8 cellular contexts compared by ENCODE assay signal in genomic region chr16:28321700-28322411, GRCh38. TPM values are rescaled to one million over a fixed set of nuclear protein-coding genes. Genes with fewer than 3 reads are reported as not detected.
A peak's percentile ranks its signal among the peaks of the same experiment; 100 is the strongest.
DNase-seq lines count a peak whose midpoint lies in the region; ATAC-seq and TF ChIP-seq lines count a peak whose summit lies in the region.

No MANE protein-coding gene starts in this region.

- ATAC-seq in esophagus mucosa (peak; percentile 45), HG03460 (IDR thresholded peaks at IDR 0.05; ENCODE audit: unreplicated experiment) (no peak)

- POLR2A ChIA-PET in activated CD4-positive, alpha-beta T cell treated with anti-CD3 and anti-CD28 coated beads, Interleukin-2, amount 10 ng/mL, durations not matched to agents 7 days and 5 days (lab: Charles Lee): no interaction called here

- H3K36me3 ChIP-seq in suprapubic skin: no peaks in the 10 kb centered on the region

- TF ChIP-seq CTCF in CD14-positive monocyte (IDR thresholded peaks at IDR 0.05) (peak; percentile 83), suprapubic skin (IDR thresholded peaks at IDR 0.05) (peak in 1 of 2 donors; percentile 73)

- H3K27me3 ChIP-seq in suprapubic skin: no peaks in the 10 kb centered on the region

- TF ChIP-seq EP300 in suprapubic skin (IDR thresholded peaks at IDR 0.05): no peak

- H3K36me3 Mint-ChIP-seq in CD14-positive monocyte: no peaks in the 10 kb centered on the region
- peaks cover 3% of the 10 kb centered on the region for H3K36me3 Mint-ChIP-seq in activated CD4-positive, alpha-beta T cell treated with anti-CD3 and anti-CD28 coated beads, Interleukin-2, amount 10 ng/mL, durations not matched to agents 7 days and 5 days (ENCODE audit: low read depth)

- H3K27ac Mint-ChIP-seq in CD14-positive monocyte: no peak overlapping the region
- H3K27ac Mint-ChIP-seq in activated CD4-positive, alpha-beta T cell treated with anti-CD3 and anti-CD28 coated beads, Interleukin-2, amount 10 ng/mL, durations not matched to agents 7 days and 5 days: no peak overlapping the region

- TF ChIP-seq POLR2A in suprapubic skin (IDR thresholded peaks at IDR 0.05): no peak

- DNase-seq in CD14-positive monocyte (ENCODE audit: low spot score): no peak
- DNase-seq in HK-2 (ENCODE audit: unreplicated experiment): peak; percentile 50
- DNase-seq in activated CD4-positive, alpha-beta T cell treated with anti-CD3 and anti-CD28 coated beads, Interleukin-2, amount 10 ng/mL, durations not matched to agents 7 days and 5 days: peak; percentile 46
- peak; percentile 75 for DNase-seq in posterior vena cava (ENCODE audit: low spot score)
- DNase-seq in suprapubic skin (ENCODE audit: low spot score in 2 of 2): no peak
- DNase-seq in GF-D8 (lab: John Stamatoyannopoulos, UW): no peak

- no peaks in the 10 kb centered on the region for H3K4me1 ChIP-seq in suprapubic skin

- no peak overlapping the region for H3K4me3 Mint-ChIP-seq in CD14-positive monocyte
- H3K4me3 Mint-ChIP-seq in activated CD4-positive, alpha-beta T cell treated with anti-CD3 and anti-CD28 coated beads, Interleukin-2, amount 10 ng/mL, durations not matched to agents 7 days and 5 days: no peak overlapping the region

- no peaks in the 10 kb centered on the region for H3K9me3 ChIP-seq in suprapubic skin

- WGBS in suprapubic skin: 42% methylated on average over 13 of the region's 20 CpGs

- H3K27ac ChIP-seq in suprapubic skin: no peak overlapping the region

- H3K4me1 Mint-ChIP-seq in CD14-positive monocyte: peaks cover 2% of the 10 kb centered on the region
- H3K4me1 Mint-ChIP-seq in activated CD4-positive, alpha-beta T cell treated with anti-CD3 and anti-CD28 coated beads, Interleukin-2, amount 10 ng/mL, durations not matched to agents 7 days and 5 days: peaks cover 11% of the 10 kb centered on the region

- H3K4me3 ChIP-seq in suprapubic skin: no peak overlapping the region

- CTCF ChIA-PET in activated CD4-positive, alpha-beta T cell treated with anti-CD3 and anti-CD28 coated beads, Interleukin-2, amount 10 ng/mL, durations not matched to agents 7 days and 5 days (lab: Charles Lee): interaction anchor here (0.6 to 1.7 kb wide), 6 partner anchors 9 to 580 kb away, joined by 3 to 15 read pairs (median 4); no protein-coding TSS in a partner anchor

- H3K27me3 Mint-ChIP-seq in CD14-positive monocyte (ENCODE audit: low read depth in 3 of 3): peaks cover 0 to 6% (median 0%) of the 10 kb centered on the region in 3 donors
- no peaks in the 10 kb centered on the region for H3K27me3 Mint-ChIP-seq in activated CD4-positive, alpha-beta T cell treated with anti-CD3 and anti-CD28 coated beads, Interleukin-2, amount 10 ng/mL, durations not matched to agents 7 days and 5 days

- peaks cover 0 to 3% (median 0%) of the 10 kb centered on the region in 7 donors for H3K9me3 Mint-ChIP-seq in CD14-positive monocyte
- H3K9me3 Mint-ChIP-seq in activated CD4-positive, alpha-beta T cell treated with anti-CD3 and anti-CD28 coated beads, Interleukin-2, amount 10 ng/mL, durations not matched to agents 7 days and 5 days: no peaks in the 10 kb centered on the region

- intact Hi-C loops in CD14-positive monocyte (cut with micrococcal nuclease): no loop called here
- intact Hi-C loops in posterior vena cava (cut with DNase I): no loop called here

RNA-seq across cellular contexts. Expression of gene SBK1, which starts 29.5 kb away (rescaled TPM):
- under 1 TPM in 1 of 2 donors, not detected in 1; 0.04 TPM for polyA plus RNA-seq in CD14-positive monocyte
- 10 to 100 TPM; 17.9 to 19.4 TPM for total RNA-seq in activated CD4-positive, alpha-beta T cell treated with anti-CD3 and anti-CD28 coated beads, Interleukin-2, amount 10 ng/mL, durations not matched to agents 7 days and 5 days
- total RNA-seq in esophagus mucosa (0.52 TPM), posterior vena cava (under 1 TPM; 0.05 to 0.09 TPM), suprapubic skin (1 to 10 TPM in 3 of 4 donors, under 1 TPM in 1; 0.49 to 2.7 (median 2.2) TPM)

RNA-seq across cellular contexts. Expression of gene NPIPB6, which starts 41.5 kb away (rescaled TPM):
- under 1 TPM; 0.16 to 0.17 TPM for polyA plus RNA-seq in CD14-positive monocyte
- 1 to 10 TPM; 1.1 to 1.4 TPM for total RNA-seq in activated CD4-positive, alpha-beta T cell treated with anti-CD3 and anti-CD28 coated beads, Interleukin-2, amount 10 ng/mL, durations not matched to agents 7 days and 5 days
- total RNA-seq in esophagus mucosa (1.00 TPM), posterior vena cava (1 to 10 TPM; 1.5 to 3.4 TPM), suprapubic skin (10 to 100 TPM in 1 of 4 donors, 1 to 10 TPM in 1, under 1 TPM in 2; 0.45 to 30.7 (median 1.5) TPM)

Comparison
In these comparisons a context has a peak if more than half of its experiments do, and no peak if none do; other contexts are left out.
1. DNase-seq: peak in HK-2 (single experiment), activated CD4-positive, alpha-beta T cell treated with anti-CD3 and anti-CD28 coated beads, Interleukin-2, amount 10 ng/mL, durations not matched to agents 7 days and 5 days (single experiment) and posterior vena cava (single experiment); none in CD14-positive monocyte (single experiment), suprapubic skin (0 of 2) and GF-D8 (single experiment).
2. RNA of gene SBK1, which starts 29.5 kb away (total RNA-seq): 17.9 to 19.4 TPM in activated CD4-positive, alpha-beta T cell treated with anti-CD3 and anti-CD28 coated beads, Interleukin-2, amount 10 ng/mL, durations not matched to agents 7 days and 5 days; 0.49 to 2.7 TPM in suprapubic skin, 0.52 TPM in esophagus mucosa (single experiment) and 0.05 to 0.09 TPM in posterior vena cava; every median in the first group is over 4 times any median in the second.